1 cellular context compared by ENCODE assay signal in the genomic region with DNA sequence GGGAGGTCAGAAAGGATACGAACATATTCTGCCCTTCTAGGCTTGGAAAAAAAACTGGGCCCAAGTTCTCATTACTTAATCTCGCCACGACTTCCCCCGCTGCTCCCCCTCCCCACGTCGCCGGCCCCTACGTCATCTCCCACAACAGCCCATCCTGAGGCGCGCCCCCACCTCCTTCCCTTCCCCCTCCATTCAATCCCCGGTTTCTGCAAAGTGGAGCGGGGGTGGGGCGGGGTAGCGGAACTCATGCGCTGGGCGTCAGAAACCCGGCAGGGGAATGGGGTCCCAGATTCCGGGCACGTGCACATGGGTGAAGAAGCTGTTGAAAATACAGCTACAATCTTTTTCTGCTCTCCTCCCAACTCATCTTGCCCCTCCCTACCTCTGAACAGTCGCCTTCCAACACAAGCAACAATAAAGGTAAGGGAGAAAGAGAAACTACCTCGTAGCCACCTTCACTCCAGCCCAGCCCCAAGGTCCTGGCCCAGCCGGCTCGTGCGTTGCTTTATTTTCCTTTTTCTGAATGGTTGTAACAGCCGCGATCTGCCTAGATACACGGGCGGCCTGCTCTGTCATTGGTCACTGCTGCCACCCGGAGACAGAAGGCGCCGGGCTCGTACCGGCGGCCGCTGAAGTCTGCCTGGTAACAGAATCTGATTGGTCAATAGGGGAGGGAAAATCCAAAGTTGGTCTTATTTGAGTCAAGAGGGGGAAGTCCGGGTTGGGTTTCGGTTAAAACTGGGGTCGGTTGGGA.
TF ChIP-seq lines count a peak whose summit lies in the region.

A gene (minus strand): TSS at position 484 of the 754 bp plus-strand sequence. CDS start 932 bp downstream, outside the sequence.

TF ChIP-seq in HCT116, 20 proteins besides CTCF, POLR2A, EP300 and RAD21 (continued from another document):
- TF ChIP-seq, protein P1, sequence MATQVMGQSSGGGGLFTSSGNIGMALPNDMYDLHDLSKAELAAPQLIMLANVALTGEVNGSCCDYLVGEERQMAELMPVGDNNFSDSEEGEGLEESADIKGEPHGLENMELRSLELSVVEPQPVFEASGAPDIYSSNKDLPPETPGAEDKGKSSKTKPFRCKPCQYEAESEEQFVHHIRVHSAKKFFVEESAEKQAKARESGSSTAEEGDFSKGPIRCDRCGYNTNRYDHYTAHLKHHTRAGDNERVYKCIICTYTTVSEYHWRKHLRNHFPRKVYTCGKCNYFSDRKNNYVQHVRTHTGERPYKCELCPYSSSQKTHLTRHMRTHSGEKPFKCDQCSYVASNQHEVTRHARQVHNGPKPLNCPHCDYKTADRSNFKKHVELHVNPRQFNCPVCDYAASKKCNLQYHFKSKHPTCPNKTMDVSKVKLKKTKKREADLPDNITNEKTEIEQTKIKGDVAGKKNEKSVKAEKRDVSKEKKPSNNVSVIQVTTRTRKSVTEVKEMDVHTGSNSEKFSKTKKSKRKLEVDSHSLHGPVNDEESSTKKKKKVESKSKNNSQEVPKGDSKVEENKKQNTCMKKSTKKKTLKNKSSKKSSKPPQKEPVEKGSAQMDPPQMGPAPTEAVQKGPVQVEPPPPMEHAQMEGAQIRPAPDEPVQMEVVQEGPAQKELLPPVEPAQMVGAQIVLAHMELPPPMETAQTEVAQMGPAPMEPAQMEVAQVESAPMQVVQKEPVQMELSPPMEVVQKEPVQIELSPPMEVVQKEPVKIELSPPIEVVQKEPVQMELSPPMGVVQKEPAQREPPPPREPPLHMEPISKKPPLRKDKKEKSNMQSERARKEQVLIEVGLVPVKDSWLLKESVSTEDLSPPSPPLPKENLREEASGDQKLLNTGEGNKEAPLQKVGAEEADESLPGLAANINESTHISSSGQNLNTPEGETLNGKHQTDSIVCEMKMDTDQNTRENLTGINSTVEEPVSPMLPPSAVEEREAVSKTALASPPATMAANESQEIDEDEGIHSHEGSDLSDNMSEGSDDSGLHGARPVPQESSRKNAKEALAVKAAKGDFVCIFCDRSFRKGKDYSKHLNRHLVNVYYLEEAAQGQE (IDR thresholded peaks at IDR 0.05; ENCODE audit: low read depth): no peak
- peak; percentile 57 for TF ChIP-seq POLR2AphosphoS5 (IDR thresholded peaks at IDR 0.05; ENCODE audit: low read depth, low read length)
- TF ChIP-seq CEBPB (IDR thresholded peaks at IDR 0.05; ENCODE audit: low read depth): no peak
- peak; percentile 7 for TF ChIP-seq YY1 (IDR thresholded peaks at IDR 0.05; ENCODE audit: extremely low read depth, insufficient replicate concordance, low read depth, low read length)
- no peak for TF ChIP-seq JUND (IDR thresholded peaks at IDR 0.05)
